ENCODE assay signal across 8 cellular contexts in genomic region chr1:171245458-171246064, GRCh38. TPM values are rescaled to one million over a fixed set of nuclear protein-coding genes. Genes with fewer than 3 reads are reported as not detected.
DNase-seq lines count a peak whose midpoint lies in the region; ATAC-seq and TF ChIP-seq lines count a peak whose summit lies in the region.

No MANE protein-coding gene starts in this region.

- H3K4me2 ChIP-seq in SU-DHL-6 (ENCODE audit: low read depth, low read length, poor library complexity, severe bottlenecking) = no peak overlapping the region

- H4K20me1 ChIP-seq in SU-DHL-6 (ENCODE audit: low read depth, low read length) = no peaks in the 10 kb centered on the region

- H2AFZ ChIP-seq in SU-DHL-6 (ENCODE audit: low read depth, low read length, severe bottlenecking) = no peak overlapping the region

- H3F3A ChIP-seq in SU-DHL-6 (ENCODE audit: insufficient read depth) = no peaks in the 10 kb centered on the region

- DNase-seq in NCI-H146 (lab: John Stamatoyannopoulos, UW) (peak; percentile 10), NCI-H146 treated with DMSO at 0.1 percent for 48 hours (lab: John Stamatoyannopoulos, UW; ENCODE audit: unreplicated experiment) (no peak), foreskin fibroblast (peak; percentile 22 to 74), psoas muscle (no peak), NCI-H1436 treated with DMSO at 0.1 percent for 48 hours (lab: John Stamatoyannopoulos, UW) (no peak)

- H3K9ac ChIP-seq in SU-DHL-6 (ENCODE audit: low read length) = no peak overlapping the region

- H3K27me3 ChIP-seq in SU-DHL-6 (ENCODE audit: low read length) (no peaks in the 10 kb centered on the region), psoas muscle (ENCODE audit: insufficient read depth in 3 of 3, low read length in 2 of 3) (no peaks in the 10 kb centered on the region)

- H3K9me2 ChIP-seq in SU-DHL-6 (replicated peaks; ENCODE audit: insufficient read depth, low read length) = no peaks in the 10 kb centered on the region

- ATAC-seq in GM19467 (IDR thresholded peaks at IDR 0.05; ENCODE audit: unreplicated experiment) (peak; percentile 80), HG03565 (IDR thresholded peaks at IDR 0.05; ENCODE audit: unreplicated experiment) (peak; percentile 85), psoas muscle (peak in 2 of 4 donors; percentile 30 to 49)

- intact Hi-C loops in psoas muscle (cut with DNase I) = loop anchor here (1.0 to 5.0 kb wide), 2 partner anchors 67 to 68 kb away; partner anchors contain the start of gene FMO4 (in 1 of the 2)

- H3K36me3 ChIP-seq in SU-DHL-6 (ENCODE audit: low read length) = no peaks in the 10 kb centered on the region
- H3K36me3 ChIP-seq in psoas muscle (ENCODE audit: insufficient read depth in 1 of 2, low read depth in 1 of 2) = no peaks in the 10 kb centered on the region

- no peaks in the 10 kb centered on the region for H3K9me3 ChIP-seq in SU-DHL-6 (ENCODE audit: insufficient read depth, low read length)
- no peaks in the 10 kb centered on the region for H3K9me3 ChIP-seq in psoas muscle

- H3K4me3 ChIP-seq in SU-DHL-6 (ENCODE audit: insufficient read depth, low read length, poor library complexity, severe bottlenecking) (no peak overlapping the region), foreskin fibroblast (ENCODE audit: low read depth in 1 of 2, low read length in 2 of 2) (no peak overlapping the region), psoas muscle (no peak overlapping the region)

- H3K4me1 ChIP-seq in psoas muscle = no peaks in the 10 kb centered on the region

- 42 to 44% (median 42%) methylated on average over 6 of the region's 6 CpGs for WGBS in psoas muscle, 3 donors

- H3K27ac ChIP-seq in SU-DHL-6 (ENCODE audit: low read depth, low read length) (no peak overlapping the region), psoas muscle (no peak overlapping the region)

- no peaks in the 10 kb centered on the region for H3K79me2 ChIP-seq in SU-DHL-6 (ENCODE audit: insufficient read depth, low read length)

- TF ChIP-seq CTCF in SU-DHL-6 (IDR thresholded peaks at IDR 0.05; ENCODE audit: insufficient read depth, low read length, poor library complexity, severe bottlenecking) (peak; percentile 62), foreskin fibroblast (IDR thresholded peaks at IDR 0.05; ENCODE audit: low read depth, low read length) (peak; percentile 80), psoas muscle (IDR thresholded peaks at IDR 0.05) (peak; percentile 51)

RNA-seq across cellular contexts. Expression of gene FMO1, which starts 2.7 kb away (rescaled TPM):
- under 1 TPM in 2 of 4 donors, not detected in 2; 0.30 TPM for total RNA-seq in psoas muscle
- polyA plus RNA-seq in psoas muscle = under 1 TPM in 2 of 3 donors, not detected in 1; 0.03 to 0.19 TPM

Comparison
In these comparisons a context has a peak if more than half of its experiments do, and no peak if none do; other contexts are left out.
1. DNase-seq: peak in NCI-H146 (single experiment) and foreskin fibroblast (2 of 2); none in NCI-H146 treated with DMSO at 0.1 percent for 48 hours (single experiment), psoas muscle (0 of 2) and NCI-H1436 treated with DMSO at 0.1 percent for 48 hours (single experiment).
2. Peak in every context shown above with its lines, with median percentiles within 50 percentile points of each other: CTCF ChIP-seq.